ENCODE assay signal across 2 cellular contexts in the genomic region with DNA sequence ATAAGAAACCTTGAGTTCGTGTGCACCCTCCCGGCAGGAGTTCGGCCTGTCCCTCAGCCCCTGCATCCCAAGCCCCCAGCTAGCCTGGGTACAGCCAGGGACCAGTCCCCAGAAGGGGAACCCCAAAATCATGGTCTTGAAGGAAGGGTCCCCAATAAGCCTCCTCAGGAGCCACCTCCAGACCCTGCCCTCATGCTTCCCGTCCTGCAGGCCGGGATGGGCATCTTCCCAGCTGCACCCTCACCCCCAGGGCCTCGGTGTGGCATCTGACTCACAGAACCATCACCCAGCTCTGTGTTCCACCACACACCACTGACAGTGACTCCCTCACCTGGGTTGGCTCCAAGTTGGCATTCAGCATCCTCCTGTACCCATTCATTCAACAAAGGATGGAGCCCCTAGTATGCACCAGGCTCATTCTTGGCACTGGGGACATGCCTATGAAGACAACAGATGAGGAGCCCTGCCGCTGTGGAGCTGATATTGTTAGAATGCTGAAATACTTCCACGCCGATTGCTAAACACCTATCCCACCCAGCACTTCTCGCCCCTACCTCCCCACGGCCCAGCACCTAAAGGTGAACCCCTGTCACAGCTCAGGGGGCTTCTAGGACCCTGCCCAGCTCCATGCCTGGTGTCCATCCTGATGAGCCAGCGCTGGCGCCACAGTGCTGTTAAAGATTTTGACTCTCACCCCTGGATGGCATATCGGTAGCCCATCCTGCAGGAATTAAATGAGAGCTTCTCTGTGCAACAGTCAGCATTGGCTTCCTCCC.
TF ChIP-seq lines count a peak whose summit lies in the region.

No MANE protein-coding gene starts in this region.

TF ChIP-seq in SK-N-SH, 30 proteins besides CTCF, POLR2A, EP300 and RAD21:
- TF ChIP-seq TEAD4 (IDR thresholded peaks at IDR 0.05; ENCODE audit: borderline replicate concordance, insufficient read depth), result no peak
- TF ChIP-seq CHD2 (IDR thresholded peaks at IDR 0.05; ENCODE audit: low read length, partially characterized antibody), result no peak
- TF ChIP-seq PBX3 (IDR thresholded peaks at IDR 0.05), result no peak

TF ChIP-seq in SK-N-SH treated with all-trans-retinoic acid at 6 μM for 48 hours, 23 proteins besides CTCF, POLR2A, EP300 and RAD21:
- TF ChIP-seq ZC3H10 (CRISPR knock-in tag; IDR thresholded peaks at IDR 0.05), result no peak
- no peak for TF ChIP-seq ESRRG (CRISPR knock-in tag; IDR thresholded peaks at IDR 0.05)
- TF ChIP-seq, protein P1, sequence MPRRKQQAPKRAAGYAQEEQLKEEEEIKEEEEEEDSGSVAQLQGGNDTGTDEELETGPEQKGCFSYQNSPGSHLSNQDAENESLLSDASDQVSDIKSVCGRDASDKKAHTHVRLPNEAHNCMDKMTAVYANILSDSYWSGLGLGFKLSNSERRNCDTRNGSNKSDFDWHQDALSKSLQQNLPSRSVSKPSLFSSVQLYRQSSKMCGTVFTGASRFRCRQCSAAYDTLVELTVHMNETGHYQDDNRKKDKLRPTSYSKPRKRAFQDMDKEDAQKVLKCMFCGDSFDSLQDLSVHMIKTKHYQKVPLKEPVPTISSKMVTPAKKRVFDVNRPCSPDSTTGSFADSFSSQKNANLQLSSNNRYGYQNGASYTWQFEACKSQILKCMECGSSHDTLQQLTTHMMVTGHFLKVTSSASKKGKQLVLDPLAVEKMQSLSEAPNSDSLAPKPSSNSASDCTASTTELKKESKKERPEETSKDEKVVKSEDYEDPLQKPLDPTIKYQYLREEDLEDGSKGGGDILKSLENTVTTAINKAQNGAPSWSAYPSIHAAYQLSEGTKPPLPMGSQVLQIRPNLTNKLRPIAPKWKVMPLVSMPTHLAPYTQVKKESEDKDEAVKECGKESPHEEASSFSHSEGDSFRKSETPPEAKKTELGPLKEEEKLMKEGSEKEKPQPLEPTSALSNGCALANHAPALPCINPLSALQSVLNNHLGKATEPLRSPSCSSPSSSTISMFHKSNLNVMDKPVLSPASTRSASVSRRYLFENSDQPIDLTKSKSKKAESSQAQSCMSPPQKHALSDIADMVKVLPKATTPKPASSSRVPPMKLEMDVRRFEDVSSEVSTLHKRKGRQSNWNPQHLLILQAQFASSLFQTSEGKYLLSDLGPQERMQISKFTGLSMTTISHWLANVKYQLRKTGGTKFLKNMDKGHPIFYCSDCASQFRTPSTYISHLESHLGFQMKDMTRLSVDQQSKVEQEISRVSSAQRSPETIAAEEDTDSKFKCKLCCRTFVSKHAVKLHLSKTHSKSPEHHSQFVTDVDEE (CRISPR knock-in tag; IDR thresholded peaks at IDR 0.05), result no peak
- TF ChIP-seq ARNTL (CRISPR knock-in tag; IDR thresholded peaks at IDR 0.05; ENCODE audit: borderline replicate concordance, low read depth), result no peak
- no peak for TF ChIP-seq ZFP30 (CRISPR knock-in tag; IDR thresholded peaks at IDR 0.05)
- no peak for TF ChIP-seq CSRNP3 (CRISPR knock-in tag; IDR thresholded peaks at IDR 0.05)
- TF ChIP-seq PPARA (CRISPR knock-in tag; IDR thresholded peaks at IDR 0.05; ENCODE audit: borderline replicate concordance), result no peak
- TF ChIP-seq ISL1 (CRISPR knock-in tag; IDR thresholded peaks at IDR 0.05), result no peak
- no peak for TF ChIP-seq CREB5 (CRISPR knock-in tag; IDR thresholded peaks at IDR 0.05; ENCODE audit: low read depth)
- TF ChIP-seq CSDC2 (CRISPR knock-in tag; IDR thresholded peaks at IDR 0.05), result no peak
- TF ChIP-seq ZNF565 (CRISPR knock-in tag; conservative IDR thresholded peaks at IDR 0.05; ENCODE audit: low read depth), result no peak
